ENCODE assay signal across 18 cellular contexts in genomic region chr3:17747890-17748247, GRCh38.
A peak's percentile ranks its signal among the peaks of the same experiment; 100 is the strongest.
DNase-seq lines count a peak whose midpoint lies in the region; ATAC-seq and TF ChIP-seq lines count a peak whose summit lies in the region.
"Had no signal": no experiment of that assay in that cellular context is flagged by ENCODE, and none has a peak within 500 bp of the region (broad histone marks: within the 10 kb centered on the region; RNA-seq: fewer than 3 reads in every experiment).

No MANE protein-coding gene starts in this region.

- ATAC-seq in GM21737 (IDR thresholded peaks at IDR 0.05; ENCODE audit: unreplicated experiment) (peak; percentile 2), HG03095 (IDR thresholded peaks at IDR 0.05; ENCODE audit: unreplicated experiment) (no peak)
- ATAC-seq: activated T-helper 17 cell treated with anti-CD3 and anti-CD28 coated beads, Interleukin-2, amount 50 U/mL, for 72 hours; naive thymus-derived CD8-positive, alpha-beta T cell; SK-N-SH treated with all-trans-retinoic acid at 6 μM for 48 hours had no signal

- H3K9ac ChIP-seq in MM.1S (ENCODE audit: low read length), result no peak overlapping the region
- H3K9ac ChIP-seq: GM23248 had no signal

- peaks cover 3% of the 10 kb centered on the region for H3K27me3 Mint-ChIP-seq in nephron progenitor cell (ENCODE audit: low read depth, poor library complexity)
- H3K27me3 Mint-ChIP-seq: activated T-helper 17 cell treated with anti-CD3 and anti-CD28 coated beads, Interleukin-2, amount 50 U/mL, for 72 hours had no signal

- no peaks in the 10 kb centered on the region for H4K20me1 ChIP-seq in MM.1S (ENCODE audit: insufficient read depth, low read length)

- no peaks in the 10 kb centered on the region for H3K36me3 Mint-ChIP-seq in nephron progenitor cell (ENCODE audit: low read depth)
- H3K36me3 Mint-ChIP-seq: naive thymus-derived CD8-positive, alpha-beta T cell had no signal

- H3K9me3 ChIP-seq in MM.1S (replicated peaks; ENCODE audit: insufficient read depth, low read length), result no peaks in the 10 kb centered on the region
- H3K9me3 ChIP-seq: breast epithelium, Peyer's patch had no signal

- H3K27ac Mint-ChIP-seq in nephron progenitor cell, result peak overlapping the region; percentile 30
- H3K27ac Mint-ChIP-seq: activated T-helper 17 cell treated with anti-CD3 and anti-CD28 coated beads, Interleukin-2, amount 50 U/mL, for 72 hours had no signal

- no peaks in the 10 kb centered on the region for H3K27me3 ChIP-seq in MM.1S (replicated peaks; ENCODE audit: insufficient read depth, low read length)
- H3K27me3 ChIP-seq: breast epithelium, Peyer's patch had no signal

- no peaks in the 10 kb centered on the region for H3K79me2 ChIP-seq in MM.1S (ENCODE audit: low read length)

- H3K36me3 ChIP-seq in MM.1S (replicated peaks; ENCODE audit: insufficient read depth, low read length), result no peaks in the 10 kb centered on the region
- H3K36me3 ChIP-seq: breast epithelium, Peyer's patch, WERI-Rb-1 had no signal

- H3K4me2 ChIP-seq in MM.1S (ENCODE audit: low read depth, low read length), result peak overlapping the region; percentile 66; the same call in 1 of the 2 replicates

- peaks cover 58% of the 10 kb centered on the region for H3K4me1 Mint-ChIP-seq in nephron progenitor cell

- H2AFZ ChIP-seq in MM.1S (ENCODE audit: low read length), result 0 out of 2 replicates have a peak overlapping the region, but pooled peaks have one; percentile 47
- H2AFZ ChIP-seq: GM23248 had no signal

- H3K4me3 ChIP-seq in GM12864 (ENCODE audit: low read depth, low read length) (peak overlapping the region; percentile 24), MM.1S (ENCODE audit: low read length) (no peak overlapping the region)
- H3K4me3 ChIP-seq: breast epithelium, GM23248, Peyer's patch, skin epidermis had no signal

- peaks cover 4% of the 10 kb centered on the region for H3K9me3 Mint-ChIP-seq in nephron progenitor cell
- H3K9me3 Mint-ChIP-seq: activated T-helper 17 cell treated with anti-CD3 and anti-CD28 coated beads, Interleukin-2, amount 50 U/mL, for 72 hours; naive thymus-derived CD8-positive, alpha-beta T cell had no signal

- peaks cover 41% of the 10 kb centered on the region for H3K4me1 ChIP-seq in MM.1S (ENCODE audit: low read length)
- H3K4me1 ChIP-seq: breast epithelium had no signal

- H3F3A ChIP-seq in MM.1S (ENCODE audit: insufficient read depth, low read length), result peaks cover 27% of the 10 kb centered on the region

- no peak for TF ChIP-seq CTCF in GM12864 (IDR thresholded peaks at IDR 0.05; ENCODE audit: low read depth, low read length, missing control alignments)
- no peak for TF ChIP-seq CTCF in MM.1S (IDR thresholded peaks at IDR 0.05; ENCODE audit: low read length)
- TF ChIP-seq CTCF in nephron progenitor cell (IDR thresholded peaks at IDR 0.05), result no peak

- H3K4me3 Mint-ChIP-seq in nephron progenitor cell, result peak overlapping the region; percentile 55
- H3K4me3 Mint-ChIP-seq: activated T-helper 17 cell treated with anti-CD3 and anti-CD28 coated beads, Interleukin-2, amount 50 U/mL, for 72 hours; naive thymus-derived CD8-positive, alpha-beta T cell had no signal

- H3K27ac ChIP-seq in MM.1S (ENCODE audit: low read length), result peak overlapping the region; percentile 67; the same call in 1 of the 2 replicates
- H3K27ac ChIP-seq: breast epithelium, GM23248, WERI-Rb-1 had no signal

- no peaks in the 10 kb centered on the region for H3K9me2 ChIP-seq in MM.1S (replicated peaks; ENCODE audit: insufficient read depth, low read length)

- DNase-seq in GM12864 (ENCODE audit: low read depth) (no peak), MM.1S (no peak), nephron progenitor cell (no peak), activated T-cell treated with anti-CD3 and anti-CD28 coated beads for 4 hours (no peak)
- DNase-seq in activated CD4-positive, alpha-beta T cell treated with anti-CD3 and anti-CD28 coated beads, Interleukin-2, amount 50 U/mL, for 4 hours, result no peak
- DNase-seq: AML-193; GM23248; naive thymus-derived CD8-positive, alpha-beta T cell; NCI-H146; Peyer's patch; stimulated activated CD4-positive, alpha-beta T cell treated with anti-CD3 and anti-CD28 coated beads, Interleukin-4, amount 100 ng/mL, for 4 hours; WERI-Rb-1 had no signal
